8 cellular contexts compared by ENCODE assay signal in genomic region chr11:1652778-1653540, GRCh38. TPM values are rescaled to one million over a fixed set of nuclear protein-coding genes. Genes with fewer than 3 reads are reported as not detected.
DNase-seq lines count a peak whose midpoint lies in the region; ATAC-seq and TF ChIP-seq lines count a peak whose summit lies in the region.

No MANE protein-coding gene starts in this region.

- no peak for ATAC-seq in HG02610 (IDR thresholded peaks at IDR 0.05; ENCODE audit: unreplicated experiment)
- no peak for ATAC-seq in HG03196 (IDR thresholded peaks at IDR 0.05; ENCODE audit: unreplicated experiment)

- H3K36me3 ChIP-seq in left ventricle myocardium inferior: no peaks in the 10 kb centered on the region

- H3K27me3 ChIP-seq in left ventricle myocardium inferior (ENCODE audit: low read depth): peaks cover 32% of the 10 kb centered on the region

- H3K4me1 ChIP-seq in left ventricle myocardium inferior: peaks cover 4% of the 10 kb centered on the region

- no peaks in the 10 kb centered on the region for H3K9me3 ChIP-seq in left ventricle myocardium inferior (replicated peaks)

- TF ChIP-seq CTCF in left ventricle myocardium inferior (IDR thresholded peaks at IDR 0.05; ENCODE audit: borderline replicate concordance): peak; percentile 96

- H3K27ac ChIP-seq in left ventricle myocardium inferior (replicated peaks): no peak overlapping the region

- peak; percentile 25 for DNase-seq in COLO668 (lab: John Stamatoyannopoulos, UW; ENCODE audit: unreplicated experiment)
- DNase-seq in HPDE6-E6E7 (ENCODE audit: extremely low spot score): peak; percentile 70
- DNase-seq in SW480 (ENCODE audit: low spot score): peak; percentile 27
- DNase-seq in activated naive CD8-positive, alpha-beta T cell treated with anti-CD3 and anti-CD28 coated beads, Interleukin-2, amount 50 U/mL, for 16 hours (ENCODE audit: low read depth, low spot score): peak; percentile 65
- DNase-seq in left ventricle myocardium inferior: peak; percentile 72
- DNase-seq in retina: peak; percentile 89

- H3K4me3 ChIP-seq in left ventricle myocardium inferior: no peak overlapping the region

- intact Hi-C loops in left ventricle myocardium inferior (cut with micrococcal nuclease): no loop called here

RNA-seq across cellular contexts. Expression of gene KRTAP5-5, which starts 23.4 kb away (rescaled TPM):
- total RNA-seq in left ventricle myocardium inferior: not detected

RNA-seq across cellular contexts. Expression of gene KRTAP5-4, which starts 31.0 kb away (rescaled TPM):
- total RNA-seq in left ventricle myocardium inferior: not detected

RNA-seq across cellular contexts. Expression of gene KRTAP5-6, which starts 44.0 kb away (rescaled TPM):
- total RNA-seq in left ventricle myocardium inferior: not detected

RNA-seq across cellular contexts. Expression of gene KRTAP5-3, which starts 44.7 kb away (rescaled TPM):
- not detected for total RNA-seq in left ventricle myocardium inferior

RNA-seq across cellular contexts. Expression of gene KRTAP5-2, which starts 54.9 kb away (rescaled TPM):
- total RNA-seq in left ventricle myocardium inferior: not detected

Comparison
In these comparisons a context has a peak if more than half of its experiments do, and no peak if none do; other contexts are left out.
1. DNase-seq: peak in every context shown above with its lines; median percentile 89 in retina; 72 in left ventricle myocardium inferior; 70 in HPDE6-E6E7; 65 in activated naive CD8-positive, alpha-beta T cell treated with anti-CD3 and anti-CD28 coated beads, Interleukin-2, amount 50 U/mL, for 16 hours; 27 in SW480; 25 in COLO668.